Comparison of ENCODE assay signal across 13 cellular contexts in genomic region chr1:151831605-151832004, GRCh38. TPM values are rescaled to one million over a fixed set of nuclear protein-coding genes. Genes with fewer than 3 reads are reported as not detected.
DNase-seq lines count a peak whose midpoint lies in the region; ATAC-seq lines count a peak whose summit lies in the region.
"Had no signal": no experiment of that assay in that cellular context is flagged by ENCODE, and none has a peak within 500 bp of the region (broad histone marks: within the 10 kb centered on the region; RNA-seq: fewer than 3 reads in every experiment).

Gene RORC (minus strand): TSS chr1:151831802. CDS start chr1:151831764, 38 bp downstream.

- H3K4me2 ChIP-seq in GM23248 (ENCODE audit: unreplicated experiment), result no peak within 1 kb of the TSS

- ATAC-seq in left cardiac atrium (peak; percentile 70 to 80), HG02970 (IDR thresholded peaks at IDR 0.05; ENCODE audit: low FRiP score, unreplicated experiment) (no peak), HG02759 (IDR thresholded peaks at IDR 0.05; ENCODE audit: unreplicated experiment) (no peak)
- ATAC-seq: activated naive CD8-positive, alpha-beta T cell treated with anti-CD3 and anti-CD28 coated beads, Interleukin-2, amount 50 U/mL, for 24 hours had no signal

- no peak within 1 kb of the TSS for H2AFZ ChIP-seq in GM23248

- H3K9me3 ChIP-seq in GM23248 (ENCODE audit: low read depth), result no peaks in the 10 kb centered on the region

- WGBS in GM23248 (ENCODE audit: low coverage in 1 of 2, low lambda C conversion rate in 2 of 2, missing lambda C conversion rate in 2 of 2), 2 experiments, result 86 to 89% methylated on average over 3 to 5 of the region's 5 CpGs

- DNase-seq in DMS153 (lab: John Stamatoyannopoulos, UW) (peak; percentile 20), DMS153 treated with DMSO at 0.1 percent for 48 hours (lab: John Stamatoyannopoulos, UW; ENCODE audit: unreplicated experiment) (no peak), SHP77 (lab: John Stamatoyannopoulos, UW) (peak; percentile 69 to 83), left cardiac atrium (no peak), GM23248 (no peak)
- DNase-seq: 8988T; activated naive CD8-positive, alpha-beta T cell treated with anti-CD3 and anti-CD28 coated beads, Interleukin-2, amount 50 U/mL, for 24 hours; naive B cell; NCI-H1694; T-helper 9 cell had no signal

- no peaks in the 10 kb centered on the region for H3K4me1 ChIP-seq in GM23248 (ENCODE audit: insufficient read depth)

- H4K20me1 ChIP-seq in GM23248 (ENCODE audit: insufficient read depth), result no peaks in the 10 kb centered on the region

- H3K27ac ChIP-seq in skin epidermis (peak within 1 kb of the TSS in 19 of 21 experiments; percentile 7 to 86 (median 76)), GM23248 (no peak within 1 kb of the TSS)

- no peaks in the 10 kb centered on the region for H3K36me3 ChIP-seq in GM23248 (ENCODE audit: low read depth)

- H3K9me2 ChIP-seq in GM23248 (ENCODE audit: insufficient read depth), result no peaks in the 10 kb centered on the region

- intact Hi-C loops in left cardiac atrium (cut with DNase I), result loop anchor here in 1 of 2 donors (10.0 kb wide), 1 partner anchor 387 kb away; no protein-coding TSS in a partner anchor

- H3K9ac ChIP-seq in GM23248, result no peak within 1 kb of the TSS

- H3K27me3 ChIP-seq in GM23248 (replicated peaks; ENCODE audit: insufficient read depth), result no peaks in the 10 kb centered on the region

- in situ Hi-C loops in GM23248 (cut with MboI), result no loop called here

- no peaks in the 10 kb centered on the region for H3F3A ChIP-seq in GM23248 (ENCODE audit: insufficient read depth)

- H3K4me3 ChIP-seq in skin epidermis, result peak within 1 kb of the TSS in 5 of 7 experiments; percentile 1 to 48 (median 5)
- no peak within 1 kb of the TSS for H3K4me3 ChIP-seq in GM23248

- no peaks in the 10 kb centered on the region for H3K79me2 ChIP-seq in GM23248 (ENCODE audit: insufficient read depth)

RNA-seq across cellular contexts. Expression of gene RORC, which starts in this region (rescaled TPM):
- 1 to 10 TPM; 2.3 to 6.1 TPM for total RNA-seq in left cardiac atrium
- total RNA-seq in GM23248 (2014; rRNA removed; shearing (Covaris generic)), result not detected in 2 replicates
- polyA plus RNA-seq in GM23248 (2016; fragmentation: Nextera tagmentation; extraction: Ambion mirVana), result not detected in 2 replicates

Comparison
In these comparisons a context has a peak if more than half of its experiments do, and no peak if none do; other contexts are left out.
1. DNase-seq: peak in DMS153 (single experiment) and SHP77 (2 of 2); none in DMS153 treated with DMSO at 0.1 percent for 48 hours (single experiment), left cardiac atrium (single experiment) and GM23248 (single experiment).
2. ATAC-seq: peak in left cardiac atrium (2 of 2); none in HG02970 (single experiment) and HG02759 (single experiment).